ENCODE assay signal across 8 cellular contexts in genomic region chr1:84541679-84542078, GRCh38. TPM values are rescaled to one million over a fixed set of nuclear protein-coding genes. Genes with fewer than 3 reads are reported as not detected.
A peak's percentile ranks its signal among the peaks of the same experiment; 100 is the strongest.
DNase-seq lines count a peak whose midpoint lies in the region; ATAC-seq, FAIRE-seq and TF ChIP-seq lines count a peak whose summit lies in the region.
"Had no signal": no experiment of that assay in that cellular context is flagged by ENCODE, and none has a peak within 500 bp of the region (broad histone marks: within the 10 kb centered on the region; RNA-seq: fewer than 3 reads in every experiment).

No MANE protein-coding gene starts in this region.

- no peaks in the 10 kb centered on the region; the same call in 1 of the 2 replicates for H3K4me1 ChIP-seq in H9 (ENCODE audit: insufficient read depth, low read length)
- H3K4me1 ChIP-seq in right lobe of liver = no peaks in the 10 kb centered on the region
- no peaks in the 10 kb centered on the region for H3K4me1 ChIP-seq in CD8-positive, alpha-beta T cell (ENCODE audit: insufficient read depth, low read length)

- H3K79me1 ChIP-seq in H9 (ENCODE audit: insufficient read depth, low read depth, low read length, poor library complexity, severe bottlenecking) = no peaks in the 10 kb centered on the region

- no peak overlapping the region for H2BK12ac ChIP-seq in H9 (ENCODE audit: insufficient read length, low read depth, low read length)

- H2AK5ac ChIP-seq in H9 (ENCODE audit: insufficient read length, low read length) = no peak overlapping the region

- H2AFZ ChIP-seq in H9 (ENCODE audit: low read length) (no peak overlapping the region), SU-DHL-6 (ENCODE audit: low read depth, low read length, severe bottlenecking) (no peak overlapping the region)

- H4K20me1 ChIP-seq in H9 (ENCODE audit: control insufficient read depth, insufficient read depth, insufficient read length) (no peaks in the 10 kb centered on the region), SU-DHL-6 (ENCODE audit: low read depth, low read length) (no peaks in the 10 kb centered on the region)

- no peak overlapping the region for H3K4me3 Mint-ChIP-seq in H9
- H3K4me3 Mint-ChIP-seq in CD8-positive, alpha-beta T cell = no peak overlapping the region

- H2BK15ac ChIP-seq in H9 (ENCODE audit: low read depth, low read length) = no peak overlapping the region

- H3K23me2 ChIP-seq in H9 (ENCODE audit: insufficient read length, low read depth, low read length, poor library complexity, severe bottlenecking) = no peaks in the 10 kb centered on the region

- H3K4me2 ChIP-seq in H9 (ENCODE audit: insufficient read depth, insufficient read length, low read length) = no peak overlapping the region
- H3K4me2 ChIP-seq in SU-DHL-6 (ENCODE audit: low read depth, low read length, poor library complexity, severe bottlenecking) = no peak overlapping the region

- CTCF ChIA-PET in CD8-positive, alpha-beta T cell (lab: Charles Lee) = interaction anchor here (0.6 kb wide), 1 partner anchor 104 kb away, joined by 3 read pairs; no protein-coding TSS in a partner anchor

- no peaks in the 10 kb centered on the region for H3K27me3 Mint-ChIP-seq in H9 (ENCODE audit: low read depth)
- no peaks in the 10 kb centered on the region for H3K27me3 Mint-ChIP-seq in CD8-positive, alpha-beta T cell (ENCODE audit: low read depth)

- DNase-seq in D721Med (ENCODE audit: insufficient read length, low spot score) (no peak), H9 (no peak), right lobe of liver (no peak), NCI-H187 treated with DMSO at 0.1 percent for 48 hours (lab: John Stamatoyannopoulos, UW) (no peak)
- DNase-seq in CD8-positive, alpha-beta T cell = no peak

- H3K36me3 Mint-ChIP-seq in H9 (ENCODE audit: insufficient read depth in 1 of 3, low read depth in 3 of 3) = no peaks in the 10 kb centered on the region
- peaks cover 32% of the 10 kb centered on the region for H3K36me3 Mint-ChIP-seq in CD8-positive, alpha-beta T cell

- H3K9me3 ChIP-seq in H9 (ENCODE audit: control insufficient read depth, low read depth, low read length) (no peaks in the 10 kb centered on the region), SU-DHL-6 (ENCODE audit: insufficient read depth, low read length) (no peaks in the 10 kb centered on the region), right lobe of liver (no peaks in the 10 kb centered on the region)
- H3K9me3 ChIP-seq in CD8-positive, alpha-beta T cell (ENCODE audit: low read length) = no peaks in the 10 kb centered on the region

- no peak overlapping the region for H3K14ac ChIP-seq in H9 (ENCODE audit: insufficient read depth, low read length)

- no peak overlapping the region for H3K56ac ChIP-seq in H9 (ENCODE audit: insufficient read length, low read depth, low read length)

- H3K79me2 ChIP-seq in H9 (ENCODE audit: insufficient read depth, low read length) = no peaks in the 10 kb centered on the region
- no peaks in the 10 kb centered on the region for H3K79me2 ChIP-seq in SU-DHL-6 (ENCODE audit: insufficient read depth, low read length)

- H3K4me3 ChIP-seq in SU-DHL-6 (ENCODE audit: insufficient read depth, low read length, poor library complexity, severe bottlenecking) (no peak overlapping the region), right lobe of liver (no peak overlapping the region)
- H3K4me3 ChIP-seq in CD8-positive, alpha-beta T cell (ENCODE audit: low read depth, low read length) = no peak overlapping the region

- ATAC-seq in right lobe of liver (peak in 1 of 4 donors; percentile 28), HG03025 (IDR thresholded peaks at IDR 0.05; ENCODE audit: low FRiP score, unreplicated experiment) (no peak)
- ATAC-seq in CD8-positive, alpha-beta T cell = no peak

- no peak overlapping the region for H3K18ac ChIP-seq in H9 (ENCODE audit: insufficient read length, low read depth, low read length)

- no peak overlapping the region for H3T11ph ChIP-seq in H9 (ENCODE audit: low read length)

- H3K23ac ChIP-seq in H9 (ENCODE audit: insufficient read length, low read depth, low read length) = no peak overlapping the region

- H4K5ac ChIP-seq in H9 (ENCODE audit: insufficient read length, low read depth, low read length) = no peak overlapping the region

- H2BK20ac ChIP-seq in H9 (ENCODE audit: low read depth, low read length, poor library complexity, severe bottlenecking) = no peak overlapping the region

- H3K36me3 ChIP-seq in SU-DHL-6 (ENCODE audit: low read length) (no peaks in the 10 kb centered on the region), right lobe of liver (peaks cover 0 to 3% (median 0%) of the 10 kb centered on the region in 4 donors)
- H3K36me3 ChIP-seq in CD8-positive, alpha-beta T cell (ENCODE audit: insufficient read depth, low read length) = no peaks in the 10 kb centered on the region

- H3K9ac ChIP-seq in H9 (ENCODE audit: extremely low read depth, insufficient read length, low read length) (no peak overlapping the region), SU-DHL-6 (ENCODE audit: low read length) (no peak overlapping the region)

- no peaks in the 10 kb centered on the region for H3K27me3 ChIP-seq in H9 (ENCODE audit: insufficient read depth, low read length)
- H3K27me3 ChIP-seq in SU-DHL-6 (ENCODE audit: low read length) = no peaks in the 10 kb centered on the region
- no peaks in the 10 kb centered on the region for H3K27me3 ChIP-seq in right lobe of liver
- no peaks in the 10 kb centered on the region for H3K27me3 ChIP-seq in CD8-positive, alpha-beta T cell (ENCODE audit: insufficient read depth, low read length)

- no peaks in the 10 kb centered on the region for H3K9me3 Mint-ChIP-seq in H9
- H3K9me3 Mint-ChIP-seq in CD8-positive, alpha-beta T cell = no peaks in the 10 kb centered on the region

- no peaks in the 10 kb centered on the region for H3F3A ChIP-seq in SU-DHL-6 (ENCODE audit: insufficient read depth)

- H3K27ac ChIP-seq in H9 (ENCODE audit: insufficient read length, low read depth, low read length) (no peak overlapping the region), SU-DHL-6 (ENCODE audit: low read depth, low read length) (no peak overlapping the region), right lobe of liver (no peak overlapping the region)
- no peak overlapping the region for H3K27ac ChIP-seq in CD8-positive, alpha-beta T cell (ENCODE audit: low read depth, low read length)

- H4K91ac ChIP-seq in H9 (ENCODE audit: insufficient read length, low read depth, low read length) = no peak overlapping the region

- no peaks in the 10 kb centered on the region for H3K9me2 ChIP-seq in SU-DHL-6 (replicated peaks; ENCODE audit: insufficient read depth, low read length)

- no peak overlapping the region; a peak in 1 of 7 replicates for H3K27ac Mint-ChIP-seq in H9
- H3K27ac Mint-ChIP-seq in CD8-positive, alpha-beta T cell = no peak overlapping the region

- FAIRE-seq in D721Med (lab: Jason Lieb, UNC) = no peak
- FAIRE-seq: urothelium cell line had no signal

- peak; percentile 42 for TF ChIP-seq CTCF in D721Med (IDR thresholded peaks at IDR 0.05; ENCODE audit: insufficient read depth, missing control alignments)
- TF ChIP-seq CTCF in H9 (conservative IDR thresholded peaks at IDR 0.05) = peak; percentile 61
- TF ChIP-seq CTCF in SU-DHL-6 (IDR thresholded peaks at IDR 0.05; ENCODE audit: insufficient read depth, low read length, poor library complexity, severe bottlenecking) = peak; percentile 23
- peak; percentile 11 to 31 (median 24) for TF ChIP-seq CTCF in right lobe of liver (IDR thresholded peaks at IDR 0.05)
- no peak for TF ChIP-seq CTCF in CD8-positive, alpha-beta T cell (IDR thresholded peaks at IDR 0.05)

- no peak overlapping the region for H3K4ac ChIP-seq in H9 (ENCODE audit: low read depth, low read length)

- H2BK5ac ChIP-seq in H9 (ENCODE audit: insufficient read length, low read length) = no peak overlapping the region

- intact Hi-C loops in right lobe of liver (cut with DNase I) = no loop called here
- intact Hi-C loops in CD8-positive, alpha-beta T cell (cut with DNase I, micrococcal nuclease) = loop anchor here in 1 of 2 experiments (1.0 to 2.0 kb wide), 2 partner anchors 13 to 99 kb away; no protein-coding TSS in a partner anchor

- no peak overlapping the region for H4K8ac ChIP-seq in H9 (replicated peaks; ENCODE audit: insufficient read length, low read depth, low read length)

- no peaks in the 10 kb centered on the region for H3K4me1 Mint-ChIP-seq in H9
- no peaks in the 10 kb centered on the region for H3K4me1 Mint-ChIP-seq in CD8-positive, alpha-beta T cell (ENCODE audit: low read depth)

- POLR2A ChIA-PET in CD8-positive, alpha-beta T cell (lab: Charles Lee) = no interaction called here

- H2BK120ac ChIP-seq in H9 (ENCODE audit: low read depth, low read length, poor library complexity, severe bottlenecking) = no peak overlapping the region

- TF ChIP-seq POLR2A in right lobe of liver (IDR thresholded peaks at IDR 0.05) = no peak

- no CpG with 5 or more reads among the region's 4 CpGs for WGBS in H9 (ENCODE audit: extremely low coverage, insufficient read length, low lambda C conversion rate)
- 87% methylated on average over 3 of the region's 4 CpGs for WGBS in right lobe of liver (ENCODE audit: insufficient coverage, low coverage, low lambda C conversion rate, missing lambda C conversion rate)

RNA-seq across cellular contexts. Expression of gene CTBS, which starts 32.6 kb away (rescaled TPM):
- total RNA-seq in H9 (2021) (2.4 and 2.8 TPM in 2 replicates), right lobe of liver (10 to 100 TPM; 18.9 to 29.5 (median 24.4) TPM)
- 10 to 100 TPM; 17.3 to 19.7 TPM for total RNA-seq in CD8-positive, alpha-beta T cell

RNA-seq across cellular contexts. Expression of gene GNG5, which starts 35.3 kb away (rescaled TPM):
- total RNA-seq in H9 (2021) = 113 and 115 TPM in 2 replicates
- 10 to 100 TPM; 44.5 to 85.0 (median 54.6) TPM for total RNA-seq in right lobe of liver
- total RNA-seq in CD8-positive, alpha-beta T cell = 10 to 100 TPM; 19.5 TPM

RNA-seq across cellular contexts. Expression of gene SPATA1, which starts 35.5 kb away (rescaled TPM):
- total RNA-seq in H9 (2021) (0.61 TPM in 1 of 2 replicates, not detected in the other), right lobe of liver (1 to 10 TPM in 3 of 6 experiments, under 1 TPM in 3; 0.31 to 1.7 (median 0.92) TPM)
- total RNA-seq in CD8-positive, alpha-beta T cell = under 1 TPM; 0.52 to 0.94 TPM
